In the genomic region with DNA sequence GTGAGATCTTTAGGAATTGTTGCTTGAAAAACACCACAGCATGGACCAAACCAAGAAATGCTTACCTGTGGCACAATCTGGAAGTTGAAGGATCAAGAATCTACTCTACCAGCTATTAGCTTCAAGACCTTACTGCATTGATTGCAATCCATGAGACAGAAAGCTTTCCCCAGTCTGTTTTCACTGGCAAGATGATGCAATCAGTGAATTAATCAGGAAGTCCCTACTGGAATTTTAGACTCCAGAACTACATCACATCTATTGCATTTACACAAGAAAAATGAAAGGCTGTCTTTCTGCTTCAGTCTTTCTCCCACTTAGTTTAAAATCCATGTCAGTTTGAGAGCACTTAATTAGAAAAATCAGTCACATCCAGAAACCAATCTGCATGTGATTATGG, we compare ENCODE assay signal across 30 cellular contexts.
A peak's percentile ranks its signal among the peaks of the same experiment; 100 is the strongest.
DNase-seq lines count a peak whose midpoint lies in the region; ATAC-seq, FAIRE-seq and TF ChIP-seq lines count a peak whose summit lies in the region.
"Had no signal": no experiment of that assay in that cellular context is flagged by ENCODE, and none has a peak within 500 bp of the region (broad histone marks: within the 10 kb centered on the region; RNA-seq: fewer than 3 reads in every experiment).

No MANE protein-coding gene starts in this region.

- CTCF ChIA-PET in HCT116 (lab: Charles Lee): interaction anchor here (0.6 to 1.1 kb wide), 2 partner anchors 12 to 117 kb away, joined by 3 to 4 read pairs; no protein-coding TSS in a partner anchor

- H2AFZ ChIP-seq in HCT116 (ENCODE audit: low read depth, low read length, poor library complexity, severe bottlenecking): no peak overlapping the region
- no peak overlapping the region for H2AFZ ChIP-seq in astrocyte (ENCODE audit: low read depth, low read length)
- peak overlapping the region; percentile 34 for H2AFZ ChIP-seq in smooth muscle cell (ENCODE audit: low read depth)

- no peaks in the 10 kb centered on the region for H3K9me3 ChIP-seq in HCT116 (ENCODE audit: control insufficient read depth in 1 of 2, insufficient read depth in 1 of 2, low read depth in 1 of 2, low read length in 2 of 2)
- no peaks in the 10 kb centered on the region for H3K9me3 ChIP-seq in astrocyte (ENCODE audit: insufficient read depth, low read depth, low read length)
- H3K9me3 ChIP-seq in smooth muscle cell (replicated peaks; ENCODE audit: low read depth): no peaks in the 10 kb centered on the region
- no peaks in the 10 kb centered on the region for H3K9me3 ChIP-seq in pancreas
- H3K9me3 ChIP-seq: ascending aorta, mucosa of descending colon, sigmoid colon, stomach, transverse colon had no signal

- H3K4me1 Mint-ChIP-seq in astrocyte (ENCODE audit: low read depth, unreplicated experiment): peaks cover 8% of the 10 kb centered on the region
- H3K4me1 Mint-ChIP-seq: activated B cell treated with CpG ODN at 0.5 μM for 24 hours; B cell; central memory CD8-positive, alpha-beta T cell; neural crest cell had no signal

- intact Hi-C loops in HCT116 (cut with micrococcal nuclease): no loop called here
- intact Hi-C loops in left cardiac atrium (cut with DNase I): no loop called here
- intact Hi-C loops in pancreas (cut with DNase I): no loop called here

- H3K9ac ChIP-seq in HCT116 (ENCODE audit: low read length) (no peak overlapping the region), astrocyte (ENCODE audit: low read length) (no peak overlapping the region), smooth muscle cell (ENCODE audit: low read depth) (no peak overlapping the region)

- BruUV-seq in HCT116 (replicated peaks; lab: Mats Ljungman, UMichigan): no TSS peak

- no peak for DNase-seq in HCT116 (ENCODE audit: low read depth, low spot score)
- no peak for DNase-seq in astrocyte (ENCODE audit: low read depth)
- DNase-seq in fibroblast of the aortic adventitia (ENCODE audit: low read depth): peak; percentile 70
- DNase-seq in smooth muscle cell (lab: John Stamatoyannopoulos, UW; ENCODE audit: unreplicated experiment): no peak
- no peak for DNase-seq in left cardiac atrium
- no peak for DNase-seq in pancreas
- DNase-seq: activated B cell treated with CpG ODN at 0.5 μM for 24 hours; activated CD4-positive, alpha-beta memory T cell treated with anti-CD3 and anti-CD28 coated beads for 36 hours; activated CD8-positive, alpha-beta memory T cell treated with anti-CD3 and anti-CD28 coated beads, Interleukin-2, amount 50 U/mL, for 48 hours; DND-41; H7; mucosa of descending colon; NCI-H1092; NCI-H187 treated with DMSO at 0.1 percent for 48 hours; NCI-H345; posterior cingulate gyrus; sigmoid colon; stimulated activated CD8-positive, alpha-beta memory T cell treated with anti-CD3 and anti-CD28 coated beads, Interleukin-4, amount 100 ng/mL, for 48 hours; stomach; transverse colon had no signal

- H3K27me3 Mint-ChIP-seq in astrocyte (ENCODE audit: low read depth, unreplicated experiment): no peaks in the 10 kb centered on the region
- H3K27me3 Mint-ChIP-seq: activated B cell treated with CpG ODN at 0.5 μM for 24 hours; B cell; central memory CD8-positive, alpha-beta T cell had no signal

- H3K4me2 ChIP-seq in HCT116 (ENCODE audit: low read length): no peak overlapping the region
- H3K4me2 ChIP-seq in astrocyte (ENCODE audit: low read length): no peak overlapping the region
- no peak overlapping the region for H3K4me2 ChIP-seq in smooth muscle cell

- no peaks in the 10 kb centered on the region for H3F3A ChIP-seq in smooth muscle cell (ENCODE audit: low read depth)

- FAIRE-seq in astrocyte (lab: Jason Lieb, UNC) (peak; percentile 5), pancreas (lab: Jason Lieb, UNC) (no peak)
- FAIRE-seq: endothelial cell of umbilical vein, GM12878, islet of Langerhans had no signal

- no peaks in the 10 kb centered on the region for H3K27me3 ChIP-seq in HCT116 (ENCODE audit: insufficient read depth, low read length)
- H3K27me3 ChIP-seq in astrocyte (ENCODE audit: insufficient read depth, low read length): no peaks in the 10 kb centered on the region
- H3K27me3 ChIP-seq in smooth muscle cell (ENCODE audit: low read depth): no peaks in the 10 kb centered on the region
- peaks cover 0 to 3% (median 0%) of the 10 kb centered on the region in 4 donors for H3K27me3 ChIP-seq in pancreas
- H3K27me3 ChIP-seq: ascending aorta, sigmoid colon, stomach, transverse colon had no signal

- no peaks in the 10 kb centered on the region for H3K36me3 Mint-ChIP-seq in astrocyte (ENCODE audit: low read depth, unreplicated experiment)
- H3K36me3 Mint-ChIP-seq: activated CD4-positive, alpha-beta memory T cell treated with anti-CD3 and anti-CD28 coated beads for 36 hours; activated naive CD4-positive, alpha-beta T cell treated with anti-CD3 and anti-CD28 coated beads, Interleukin-2, amount 50 U/mL, for 72 hours had no signal

- TF ChIP-seq CTCF in HCT116 (IDR thresholded peaks at IDR 0.05 in 2 of 3, conservative IDR thresholded peaks at IDR 0.05 in 1 of 3; ENCODE audit: borderline replicate concordance in 1 of 3, insufficient read depth in 1 of 3, low read depth in 2 of 3, low read length in 2 of 3) (no peak), astrocyte (IDR thresholded peaks at IDR 0.05; ENCODE audit: insufficient read depth, low read depth, low read length) (no peak), fibroblast of the aortic adventitia (IDR thresholded peaks at IDR 0.05; ENCODE audit: insufficient read depth, low read length) (no peak), smooth muscle cell (IDR thresholded peaks at IDR 0.05; ENCODE audit: borderline replicate concordance, insufficient read depth, poor library complexity, severe bottlenecking) (no peak), pancreas (IDR thresholded peaks at IDR 0.05) (no peak)

- H3K4me1 ChIP-seq in HCT116 (ENCODE audit: control insufficient read depth in 1 of 2, insufficient read depth in 2 of 2, low read length in 2 of 2): no peaks in the 10 kb centered on the region
- no peaks in the 10 kb centered on the region for H3K4me1 ChIP-seq in astrocyte (ENCODE audit: insufficient read depth, low read length)
- H3K4me1 ChIP-seq in smooth muscle cell (ENCODE audit: low read depth): no peaks in the 10 kb centered on the region
- H3K4me1 ChIP-seq in pancreas: no peaks in the 10 kb centered on the region
- H3K4me1 ChIP-seq: ascending aorta, stomach, transverse colon had no signal

- ATAC-seq in HCT116 (no peak), left cardiac atrium (no peak), GM21390 (IDR thresholded peaks at IDR 0.05; ENCODE audit: unreplicated experiment) (no peak), pancreas (no peak)
- ATAC-seq: activated naive CD4-positive, alpha-beta T cell treated with anti-CD3 and anti-CD28 coated beads, Interleukin-2, amount 50 U/mL, for 72 hours; GM12878; mucosa of descending colon had no signal

- no peak for TF ChIP-seq RAD21 in HCT116 (IDR thresholded peaks at IDR 0.05; ENCODE audit: low read depth)

- H4K20me1 ChIP-seq in HCT116 (ENCODE audit: insufficient read depth): no peaks in the 10 kb centered on the region
- H4K20me1 ChIP-seq in astrocyte (ENCODE audit: insufficient read depth, low read length): no peaks in the 10 kb centered on the region
- no peaks in the 10 kb centered on the region for H4K20me1 ChIP-seq in smooth muscle cell (ENCODE audit: low read depth)

- peak overlapping the region; percentile 88 for H3K27ac Mint-ChIP-seq in astrocyte (ENCODE audit: unreplicated experiment)
- H3K27ac Mint-ChIP-seq: activated B cell treated with CpG ODN at 0.5 μM for 24 hours; activated CD4-positive, alpha-beta memory T cell treated with anti-CD3 and anti-CD28 coated beads for 36 hours; activated naive CD4-positive, alpha-beta T cell treated with anti-CD3 and anti-CD28 coated beads, Interleukin-2, amount 50 U/mL, for 72 hours; activated T-helper 2 cell treated with anti-CD3 and anti-CD28 coated beads, Interferon-gamma antibody, Interleukin-2, Interleukin-4, amounts not matched to agents 10 μg/mL and 5 μg/mL and 100 μg/mL, durations not matched to agents 14 hours and 24 hours and 36 hours; B cell had no signal

- POLR2A ChIA-PET in HCT116 (lab: Charles Lee): no interaction called here

- RAD21 ChIA-PET in HCT116 (lab: Charles Lee; ENCODE audit: low non-redundant PET in 1 of 2, low total read pairs in 2 of 2, uncharacterized antibody in 2 of 2, unreplicated experiment in 2 of 2): no interaction called here

- H3K9me2 ChIP-seq in HCT116 (ENCODE audit: insufficient read depth): no peaks in the 10 kb centered on the region

- H3K9me3 Mint-ChIP-seq in astrocyte (ENCODE audit: unreplicated experiment): peaks cover 4% of the 10 kb centered on the region
- H3K9me3 Mint-ChIP-seq: activated B cell treated with CpG ODN at 0.5 μM for 24 hours; activated CD4-positive, alpha-beta memory T cell treated with anti-CD3 and anti-CD28 coated beads for 36 hours; activated T-helper 2 cell treated with anti-CD3 and anti-CD28 coated beads, Interferon-gamma antibody, Interleukin-2, Interleukin-4, amounts not matched to agents 10 μg/mL and 5 μg/mL and 100 μg/mL, durations not matched to agents 14 hours and 24 hours and 36 hours; central memory CD8-positive, alpha-beta T cell had no signal

- H3K79me2 ChIP-seq in HCT116 (ENCODE audit: insufficient read depth, low read length) (no peaks in the 10 kb centered on the region), astrocyte (ENCODE audit: insufficient read depth, low read length) (no peaks in the 10 kb centered on the region), smooth muscle cell (ENCODE audit: low read depth) (no peaks in the 10 kb centered on the region)

- H3K27ac ChIP-seq in HCT116 (ENCODE audit: low read depth, low read length): no peak overlapping the region
- H3K27ac ChIP-seq in astrocyte (ENCODE audit: low read depth, low read length): no peak overlapping the region
- no peak overlapping the region for H3K27ac ChIP-seq in smooth muscle cell (ENCODE audit: low read depth)
- H3K27ac ChIP-seq in pancreas: no peak overlapping the region
- H3K27ac ChIP-seq: ascending aorta, sigmoid colon, stomach, transverse colon had no signal

- no peak overlapping the region for H3K4me3 Mint-ChIP-seq in astrocyte (ENCODE audit: unreplicated experiment)
- H3K4me3 Mint-ChIP-seq: activated B cell treated with CpG ODN at 0.5 μM for 24 hours; activated CD4-positive, alpha-beta memory T cell treated with anti-CD3 and anti-CD28 coated beads for 36 hours; B cell; central memory CD8-positive, alpha-beta T cell; neural crest cell had no signal

- H3K4me3 ChIP-seq in HCT116 (replicated peaks in 1 of 2; ENCODE audit: low read depth in 1 of 2, low read length in 2 of 2) (no peak overlapping the region), astrocyte (ENCODE audit: insufficient read depth, low read depth, low read length) (no peak overlapping the region), fibroblast of the aortic adventitia (ENCODE audit: low read depth, low read length) (no peak overlapping the region), smooth muscle cell (no peak overlapping the region), pancreas (no peak overlapping the region)
- H3K4me3 ChIP-seq: ascending aorta, GM12878, mucosa of descending colon, sigmoid colon, stomach, transverse colon had no signal

- H3K36me3 ChIP-seq in HCT116 (ENCODE audit: control insufficient read depth in 1 of 2, insufficient read depth in 2 of 2, low read length in 2 of 2): no peaks in the 10 kb centered on the region
- H3K36me3 ChIP-seq in astrocyte (ENCODE audit: insufficient read depth, low read length): no peaks in the 10 kb centered on the region
- no peaks in the 10 kb centered on the region for H3K36me3 ChIP-seq in smooth muscle cell (ENCODE audit: low read depth)
- H3K36me3 ChIP-seq in pancreas: no peaks in the 10 kb centered on the region
- H3K36me3 ChIP-seq: ascending aorta, sigmoid colon, stomach, transverse colon had no signal

- no peak for TF ChIP-seq POLR2A in HCT116 (IDR thresholded peaks at IDR 0.05; ENCODE audit: borderline replicate concordance, extremely low read depth, insufficient read depth, insufficient read length)
